31 cellular contexts compared by ENCODE assay signal in genomic region chr21:21366277-21366676, GRCh38.
"Had no signal": no experiment of that assay in that cellular context is flagged by ENCODE, and none has a peak within 500 bp of the region (broad histone marks: within the 10 kb centered on the region; RNA-seq: fewer than 3 reads in every experiment).

No MANE protein-coding gene starts in this region.

- ATAC-seq: activated CD4-positive, CD25-positive, alpha-beta regulatory T cell treated with anti-CD3 and anti-CD28 coated beads, Interleukin-2, amount 50 U/mL, for 24 hours; heart right ventricle; left lung; lower lobe of right lung; naive thymus-derived CD8-positive, alpha-beta T cell; stimulated activated memory B cell treated with anti-CD40 and anti-IgM and Interleukin-4, amounts not matched to agents 10 μg/mL and 1 μg/mL and 100 μg/mL, for 72 hours; stimulated activated naive CD8-positive, alpha-beta T cell treated with anti-CD3 and anti-CD28 coated beads, Interleukin-15, amount 100 ng/mL, for 72 hours; T-helper 17 cell had no signal

- H3K27me3 ChIP-seq: esophagus squamous epithelium, heart right ventricle, left lung, right atrium auricular region, transverse colon had no signal

- DNase-seq: activated CD4-positive, alpha-beta memory T cell treated with anti-CD3 and anti-CD28 coated beads for 36 hours; activated CD4-positive, alpha-beta T cell treated with anti-CD3 and anti-CD28 coated beads, Interleukin-2, amount 10 ng/mL, durations not matched to agents 24 days and 14 days; activated CD8-positive, alpha-beta memory T cell treated with anti-CD3 and anti-CD28 coated beads, Interleukin-2, amount 50 U/mL, for 48 hours; activated gamma-delta T cell; activated naive CD4-positive, alpha-beta T cell treated with anti-CD3 and anti-CD28 coated beads, Interleukin-2, amount 50 U/mL, for 16 hours; activated T-cell treated with anti-CD3 and anti-CD28 coated beads, Interleukin-2, amount 50 U/mL, for 24 hours; amniotic stem cell; central memory CD4-positive, alpha-beta T cell; dermis blood vessel endothelial cell; effector CD8-positive, alpha-beta T cell; esophagus squamous epithelium; foreskin melanocyte; heart right ventricle; left lung; lower lobe of right lung; mesenchymal stem cell; naive thymus-derived CD8-positive, alpha-beta T cell; occipital lobe; stimulated activated CD4-positive, alpha-beta T cell treated with anti-CD3 and anti-CD28 coated beads, Interleukin-1b, Interleukin-23, amount 100 ng/mL, for 48 hours; stimulated activated CD4-positive, alpha-beta T cell treated with anti-CD3 and anti-CD28 coated beads, Interleukin-4, amount 100 ng/mL, for 4 hours; stimulated activated CD8-positive, alpha-beta memory T cell treated with anti-CD3 and anti-CD28 coated beads, Interleukin-4, amount 100 ng/mL, for 48 hours; stimulated activated naive CD8-positive, alpha-beta T cell treated with anti-CD3 and anti-CD28 coated beads, Interleukin-15, amount 100 ng/mL, for 72 hours; T-helper 17 cell; T1000; transverse colon; WERI-Rb-1 had no signal

- H3K36me3 ChIP-seq: esophagus squamous epithelium, heart right ventricle, left lung, lower lobe of right lung, right atrium auricular region, transverse colon, WERI-Rb-1 had no signal

- H3K9me3 ChIP-seq: esophagus squamous epithelium, heart right ventricle, left lung, lower lobe of right lung, right atrium auricular region, transverse colon had no signal

- H3K4me1 ChIP-seq: esophagus squamous epithelium, heart right ventricle, left lung, lower lobe of right lung, right atrium auricular region, transverse colon had no signal

- H3K4me3 ChIP-seq: esophagus squamous epithelium, heart right ventricle, left lung, lower lobe of right lung, right atrium auricular region, smooth muscle cell, transverse colon had no signal

- H3K27ac ChIP-seq: epithelial cell of prostate, esophagus squamous epithelium, heart right ventricle, left lung, lower lobe of right lung, right atrium auricular region, transverse colon, WERI-Rb-1 had no signal
